In the genomic region with DNA sequence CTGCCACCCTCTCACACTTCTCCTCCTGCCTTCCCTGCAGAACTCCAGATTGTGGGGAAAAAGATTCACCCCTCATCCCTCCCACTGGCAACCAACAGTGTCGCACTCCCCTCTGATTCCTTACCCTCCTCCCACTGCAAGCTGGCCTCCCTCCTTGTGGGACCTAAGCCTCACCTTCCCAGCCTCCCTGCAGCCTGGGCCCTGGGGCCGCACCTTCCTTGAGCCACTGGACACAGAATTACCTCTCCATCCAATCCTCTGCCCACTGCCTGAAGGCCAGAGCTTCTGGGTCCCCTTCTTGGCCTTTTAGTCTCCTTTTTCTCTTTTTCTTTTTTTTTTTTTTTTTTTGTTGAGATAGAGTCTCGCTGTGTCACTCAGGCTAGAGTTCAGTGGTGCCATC, we compare ENCODE assay signal across 21 cellular contexts. TPM values are rescaled to one million over a fixed set of nuclear protein-coding genes. Genes with fewer than 3 reads are reported as not detected.
A peak's percentile ranks its signal among the peaks of the same experiment; 100 is the strongest.
DNase-seq lines count a peak whose midpoint lies in the region; ATAC-seq, FAIRE-seq and TF ChIP-seq lines count a peak whose summit lies in the region.
"Had no signal": no experiment of that assay in that cellular context is flagged by ENCODE, and none has a peak within 500 bp of the region (broad histone marks: within the 10 kb centered on the region; RNA-seq: fewer than 3 reads in every experiment).

No MANE protein-coding gene starts in this region.

- ATAC-seq in sciatic nerve, result no peak
- ATAC-seq: CD8-positive, alpha-beta T cell; GM23338; K562; PC-3 had no signal

- no peaks in the 10 kb centered on the region for H3K9me1 ChIP-seq in endothelial cell of umbilical vein (replicated peaks; ENCODE audit: control insufficient read depth, extremely low read depth, insufficient read depth, low read length)

- no peak overlapping the region for H3K9ac ChIP-seq in endothelial cell of umbilical vein (replicated peaks; ENCODE audit: extremely low read depth, insufficient read depth, low read length)
- H3K9ac ChIP-seq: BLaER1 had no signal

- no TSS peak for BruUV-seq in endothelial cell of umbilical vein (replicated peaks; lab: Mats Ljungman, UMichigan)

- H3K4me1 Mint-ChIP-seq in activated CD4-positive, alpha-beta T cell treated with anti-CD3 and anti-CD28 coated beads, Interleukin-2, amount 10 ng/mL, durations not matched to agents 7 days and 5 days, result peaks cover under 1% of the 10 kb centered on the region

- no peak for TF ChIP-seq POLR2A in GM12891 (IDR thresholded peaks at IDR 0.05; ENCODE audit: low read depth, low read length)
- no peak for TF ChIP-seq POLR2A in endothelial cell of umbilical vein (IDR thresholded peaks at IDR 0.05; ENCODE audit: low read depth, low read length)

- H3K4me1 ChIP-seq in endothelial cell of umbilical vein (ENCODE audit: control insufficient read depth, extremely low read depth, insufficient read depth, low read length), result no peaks in the 10 kb centered on the region

- H3K27ac ChIP-seq in endothelial cell of umbilical vein (ENCODE audit: insufficient read depth, low read depth, low read length), result no peak overlapping the region
- H3K27ac ChIP-seq: BLaER1, RWPE1 had no signal

- H3K9me3 ChIP-seq in endothelial cell of umbilical vein (replicated peaks; ENCODE audit: control insufficient read depth, insufficient read depth, low read length), result no peaks in the 10 kb centered on the region
- H3K9me3 ChIP-seq: BLaER1 had no signal

- POLR2A ChIA-PET in activated CD4-positive, alpha-beta T cell treated with anti-CD3 and anti-CD28 coated beads, Interleukin-2, amount 10 ng/mL, durations not matched to agents 7 days and 5 days (lab: Charles Lee), result no interaction called here
- POLR2A ChIA-PET in endothelial cell of umbilical vein (lab: Charles Lee), result no interaction called here

- no peaks in the 10 kb centered on the region for H3K79me2 ChIP-seq in endothelial cell of umbilical vein (ENCODE audit: control insufficient read depth, insufficient read depth, low read length)

- no peak overlapping the region for H3K4me2 ChIP-seq in endothelial cell of umbilical vein (ENCODE audit: insufficient read depth, low read length)
- H3K4me2 ChIP-seq: BLaER1, GM23338 had no signal

- no peak for DNase-seq in activated CD4-positive, alpha-beta T cell treated with anti-CD3 and anti-CD28 coated beads, Interleukin-2, amount 10 ng/mL, durations not matched to agents 7 days and 5 days
- DNase-seq in activated CD4-positive, alpha-beta T cell treated with anti-CD3 and anti-CD28 coated beads for 48 hours, result no peak
- peak; percentile 0 for DNase-seq in GM12891 (ENCODE audit: insufficient read length, low spot score)
- DNase-seq in endothelial cell of umbilical vein (ENCODE audit: low read depth, low spot score), result no peak
- peak; percentile 40 for DNase-seq in sciatic nerve (ENCODE audit: low spot score)
- DNase-seq in NOMO-1 (lab: John Stamatoyannopoulos, UW; ENCODE audit: unreplicated experiment in 2 of 2), result no peak
- DNase-seq in SW480 (ENCODE audit: low spot score), result no peak
- DNase-seq in frontal cortex (ENCODE audit: low spot score in 2 of 2), result no peak
- DNase-seq: CD8-positive, alpha-beta T cell; DND-41; NCI-H1417; NCI-H187 treated with DMSO at 0.1 percent for 48 hours; NCI-H446; NCI-H69; PC-3 had no signal

- no peak overlapping the region for H3K4me3 Mint-ChIP-seq in activated CD4-positive, alpha-beta T cell treated with anti-CD3 and anti-CD28 coated beads, Interleukin-2, amount 10 ng/mL, durations not matched to agents 7 days and 5 days
- H3K4me3 Mint-ChIP-seq: CD8-positive, alpha-beta T cell; GM23338 had no signal

- H4K20me1 ChIP-seq in endothelial cell of umbilical vein (replicated peaks; ENCODE audit: control insufficient read depth, extremely low read depth, insufficient read depth, low read length), result no peaks in the 10 kb centered on the region
- H4K20me1 ChIP-seq: BLaER1 had no signal

- H3K9me3 Mint-ChIP-seq in activated CD4-positive, alpha-beta T cell treated with anti-CD3 and anti-CD28 coated beads, Interleukin-2, amount 10 ng/mL, durations not matched to agents 7 days and 5 days, result no peaks in the 10 kb centered on the region
- H3K9me3 Mint-ChIP-seq: CD8-positive, alpha-beta T cell; GM23338 had no signal

- dilution Hi-C loops in endothelial cell of umbilical vein (cut with MboI; ENCODE audit: extremely low pct_ligation_motif_present, low sequenced_read_pairs), result no loop called here

- peaks cover 37% of the 10 kb centered on the region for H3K27me3 Mint-ChIP-seq in activated CD4-positive, alpha-beta T cell treated with anti-CD3 and anti-CD28 coated beads, Interleukin-2, amount 10 ng/mL, durations not matched to agents 7 days and 5 days

- H3K36me3 Mint-ChIP-seq in activated CD4-positive, alpha-beta T cell treated with anti-CD3 and anti-CD28 coated beads, Interleukin-2, amount 10 ng/mL, durations not matched to agents 7 days and 5 days (ENCODE audit: low read depth), result no peaks in the 10 kb centered on the region
- H3K36me3 Mint-ChIP-seq: CD8-positive, alpha-beta T cell had no signal

- H3K4me3 ChIP-seq in endothelial cell of umbilical vein (replicated peaks in 1 of 3; ENCODE audit: insufficient read depth in 1 of 3, low read depth in 1 of 3, low read length in 3 of 3), result no peak overlapping the region
- H3K4me3 ChIP-seq: BLaER1, GM23338, K562 had no signal

- peak overlapping the region; percentile 65 for H3K27ac Mint-ChIP-seq in activated CD4-positive, alpha-beta T cell treated with anti-CD3 and anti-CD28 coated beads, Interleukin-2, amount 10 ng/mL, durations not matched to agents 7 days and 5 days
- H3K27ac Mint-ChIP-seq: CD8-positive, alpha-beta T cell; GM23338 had no signal

- peaks cover 3 to 13% of the 10 kb centered on the region in 2 experiments for H3K27me3 ChIP-seq in endothelial cell of umbilical vein (ENCODE audit: control insufficient read depth in 2 of 2, insufficient read depth in 2 of 2, low read length in 2 of 2)
- H3K27me3 ChIP-seq: BLaER1 had no signal

- no peak for FAIRE-seq in GM12891 (lab: Jason Lieb, UNC)
- no peak for FAIRE-seq in endothelial cell of umbilical vein (lab: Jason Lieb, UNC)
- no peak for FAIRE-seq in frontal cortex (lab: Jason Lieb, UNC)
- FAIRE-seq: D721Med, G401.6, K562 had no signal

- CTCF ChIA-PET in activated CD4-positive, alpha-beta T cell treated with anti-CD3 and anti-CD28 coated beads, Interleukin-2, amount 10 ng/mL, durations not matched to agents 7 days and 5 days (lab: Charles Lee), result interaction anchor here (1.0 to 1.5 kb wide), 2 partner anchors 9 to 27 kb away, joined by 3 read pairs; no protein-coding TSS in a partner anchor
- CTCF ChIA-PET in endothelial cell of umbilical vein (lab: Charles Lee), result interaction anchor here (1.5 kb wide), 1 partner anchor 27 kb away, joined by 5 read pairs; no protein-coding TSS in a partner anchor

- no peak for TF ChIP-seq CTCF in endothelial cell of umbilical vein (IDR thresholded peaks at IDR 0.05; ENCODE audit: extremely low read depth in 1 of 2, insufficient read depth in 1 of 2, low read depth in 1 of 2, low read length in 2 of 2)

- no peak overlapping the region for H2AFZ ChIP-seq in endothelial cell of umbilical vein (ENCODE audit: low read depth, low read length)

- intact Hi-C loops in endothelial cell of umbilical vein (cut with micrococcal nuclease) (no loop called here), sciatic nerve (cut with DNase I) (no loop called here)

- no peaks in the 10 kb centered on the region for H3K36me3 ChIP-seq in endothelial cell of umbilical vein (ENCODE audit: control insufficient read depth in 2 of 2, extremely low read depth in 1 of 2, insufficient read depth in 2 of 2, low read length in 2 of 2)
- H3K36me3 ChIP-seq: BLaER1 had no signal

TF ChIP-seq in GM12891, 5 proteins besides CTCF, POLR2A, EP300 and RAD21 (continues in another document):
- no peak for TF ChIP-seq SPI1 (IDR thresholded peaks at IDR 0.05; ENCODE audit: low read depth, low read length)
- no peak for TF ChIP-seq PAX5 (IDR thresholded peaks at IDR 0.05; ENCODE audit: insufficient read depth, low read length, severe bottlenecking)
- no peak for TF ChIP-seq TAF1 (IDR thresholded peaks at IDR 0.05; ENCODE audit: low read depth, low read length)
- TF ChIP-seq POU2F2 (IDR thresholded peaks at IDR 0.05; ENCODE audit: low read depth, low read length), result no peak

TF ChIP-seq in endothelial cell of umbilical vein, 7 proteins besides CTCF, POLR2A, EP300 and RAD21:
- TF ChIP-seq EZH2 (IDR thresholded peaks at IDR 0.05; ENCODE audit: borderline replicate concordance, low read depth, low read length, severe bottlenecking), result peak; percentile 21
- TF ChIP-seq JUN (IDR thresholded peaks at IDR 0.05; ENCODE audit: borderline replicate concordance, insufficient read depth, insufficient read length, low read depth), result no peak
- TF ChIP-seq GATA2 (IDR thresholded peaks at IDR 0.05; ENCODE audit: insufficient read depth, insufficient read length, low read depth, low read length), result no peak
- TF ChIP-seq POLR2AphosphoS5 (IDR thresholded peaks at IDR 0.05; ENCODE audit: insufficient read depth, low read depth, low read length), result no peak

RNA-seq across cellular contexts. Expression of gene NGFR, which starts 33.9 kb away (rescaled TPM):
- total RNA-seq in activated CD4-positive, alpha-beta T cell treated with anti-CD3 and anti-CD28 coated beads, Interleukin-2, amount 10 ng/mL, durations not matched to agents 7 days and 5 days, result under 1 TPM in 1 of 2 experiments, not detected in 1; 0.07 TPM
- polyA plus RNA-seq in GM12891 (2012; ENCODE audit: low read depth, missing spikeins), result 1.1 TPM
- total RNA-seq in endothelial cell of umbilical vein (not detected in 2 replicates), sciatic nerve (291 TPM), frontal cortex (3.3 TPM)
- polyA plus RNA-seq in endothelial cell of umbilical vein, result not detected in 2 replicates
- not detected in 2 replicates for polyA plus RNA-seq in endothelial cell of umbilical vein (2011; cell fraction: cytosol; rRNA removed)
- polyA plus RNA-seq in endothelial cell of umbilical vein (2011; cell fraction: nucleus; rRNA removed), result 0.06 TPM in 1 of 2 replicates, not detected in the other
- not detected in 2 replicates for polyA plus RNA-seq in endothelial cell of umbilical vein (2012)
- polyA minus RNA-seq in endothelial cell of umbilical vein, result not detected in 2 replicates
- polyA minus RNA-seq in endothelial cell of umbilical vein (2011; cell fraction: cytosol; rRNA and poly(A)+ RNA removed), result not detected
- polyA minus RNA-seq in endothelial cell of umbilical vein (2011; cell fraction: nucleus; rRNA and poly(A)+ RNA removed), result not detected in 2 replicates
- total RNA-seq: PC-3 had no signal

RNA-seq across cellular contexts. Expression of gene NXPH3, which starts 46.7 kb away (rescaled TPM):
- total RNA-seq in activated CD4-positive, alpha-beta T cell treated with anti-CD3 and anti-CD28 coated beads, Interleukin-2, amount 10 ng/mL, durations not matched to agents 7 days and 5 days, result not detected
- 0.95 TPM for polyA plus RNA-seq in GM12891 (2012; ENCODE audit: low read depth, missing spikeins)
- 2.0 and 2.1 TPM in 2 replicates for total RNA-seq in endothelial cell of umbilical vein
- 1.7 and 2.1 TPM in 2 replicates for polyA plus RNA-seq in endothelial cell of umbilical vein
- polyA plus RNA-seq in endothelial cell of umbilical vein (2011; cell fraction: cytosol; rRNA removed), result 1.8 and 2.1 TPM in 2 replicates
- polyA plus RNA-seq in endothelial cell of umbilical vein (2011; cell fraction: nucleus; rRNA removed), result 0.93 and 0.97 TPM in 2 replicates
- 0.43 and 1.4 TPM in 2 replicates for polyA plus RNA-seq in endothelial cell of umbilical vein (2012)
- 1.7 and 2.2 TPM in 2 replicates for polyA minus RNA-seq in endothelial cell of umbilical vein
- not detected for polyA minus RNA-seq in endothelial cell of umbilical vein (2011; cell fraction: cytosol; rRNA and poly(A)+ RNA removed)
- 0.29 and 0.72 TPM in 2 replicates for polyA minus RNA-seq in endothelial cell of umbilical vein (2011; cell fraction: nucleus; rRNA and poly(A)+ RNA removed)
- 17.0 TPM for total RNA-seq in sciatic nerve
- total RNA-seq in frontal cortex, result 7.7 TPM
- total RNA-seq: CD8-positive, alpha-beta T cell had no signal

Comparison
In these comparisons a context has a peak if more than half of its experiments do, and no peak if none do; other contexts are left out.
1. DNase-seq: peak in GM12891 (single experiment) and sciatic nerve (single experiment); none in activated CD4-positive, alpha-beta T cell treated with anti-CD3 and anti-CD28 coated beads, Interleukin-2, amount 10 ng/mL, durations not matched to agents 7 days and 5 days (single experiment), activated CD4-positive, alpha-beta T cell treated with anti-CD3 and anti-CD28 coated beads for 48 hours (single experiment), endothelial cell of umbilical vein (single experiment), NOMO-1 (0 of 2), SW480 (single experiment) and frontal cortex (0 of 2).
2. RNA of gene NGFR, which starts 33.9 kb away (total RNA-seq): 291 TPM in sciatic nerve (single experiment); 3.3 TPM in frontal cortex (single experiment), 0.07 TPM in activated CD4-positive, alpha-beta T cell treated with anti-CD3 and anti-CD28 coated beads, Interleukin-2, amount 10 ng/mL, durations not matched to agents 7 days and 5 days and not detected in endothelial cell of umbilical vein; every median in the first group is over 10 times any median in the second.